16 cellular contexts compared by ENCODE assay signal in the genomic region with DNA sequence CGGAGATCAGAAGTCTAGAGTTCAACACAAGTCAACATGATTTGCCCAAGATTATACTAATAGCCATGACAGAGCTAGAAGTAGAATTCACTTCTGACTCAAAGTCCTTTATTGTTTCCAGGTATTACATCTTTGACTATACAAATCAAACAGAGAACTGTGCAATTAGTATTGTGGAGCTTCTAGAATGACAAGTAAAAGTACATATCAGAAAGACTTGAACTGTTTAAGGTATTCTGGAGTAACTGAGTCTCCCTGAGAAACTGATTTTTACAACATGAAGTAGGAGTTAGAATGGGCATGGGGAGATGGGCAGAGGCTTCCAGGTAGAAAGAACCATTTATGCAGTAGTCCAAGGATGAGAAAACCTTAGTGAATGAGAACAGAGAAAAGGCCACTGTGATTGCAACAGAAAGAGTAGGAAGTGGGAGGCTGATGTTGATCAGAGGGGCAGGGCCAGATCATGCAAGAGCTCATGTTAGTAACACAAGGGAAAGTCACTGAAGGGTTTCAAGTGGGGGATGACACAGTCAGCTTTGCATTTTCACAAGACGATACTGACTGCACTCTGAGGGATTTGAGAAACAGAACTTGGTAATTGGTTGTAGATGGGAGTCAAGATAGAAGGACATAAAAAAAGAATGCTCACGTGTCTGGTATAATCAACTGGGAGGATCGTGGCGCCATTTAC.
DNase-seq lines count a peak whose midpoint lies in the region; ATAC-seq and TF ChIP-seq lines count a peak whose summit lies in the region.
"Had no signal": no experiment of that assay in that cellular context is flagged by ENCODE, and none has a peak within 500 bp of the region (broad histone marks: within the 10 kb centered on the region; RNA-seq: fewer than 3 reads in every experiment).

No MANE protein-coding gene starts in this region.

- WGBS in sigmoid colon, 2 donors = 90 to 92% methylated on average over 5 of the region's 5 CpGs
- 93 to 95% methylated on average over 5 of the region's 5 CpGs for WGBS in heart right ventricle, 2 donors

- TF ChIP-seq EP300 in sigmoid colon (IDR thresholded peaks at IDR 0.05) = no peak

- no peak for TF ChIP-seq CTCF in foreskin fibroblast (IDR thresholded peaks at IDR 0.05; ENCODE audit: low read depth, low read length)
- TF ChIP-seq CTCF in sigmoid colon (IDR thresholded peaks at IDR 0.05) = no peak
- no peak for TF ChIP-seq CTCF in heart right ventricle (IDR thresholded peaks at IDR 0.05)
- no peak for TF ChIP-seq CTCF in Peyer's patch (IDR thresholded peaks at IDR 0.05)

- peak; percentile 66 for ATAC-seq in GM18861 (IDR thresholded peaks at IDR 0.05; ENCODE audit: unreplicated experiment)
- peak; percentile 65 for ATAC-seq in GM21619 (IDR thresholded peaks at IDR 0.05; ENCODE audit: unreplicated experiment)
- peak; percentile 48 for ATAC-seq in HG03558 (IDR thresholded peaks at IDR 0.05; ENCODE audit: extremely low read depth, unreplicated experiment)
- ATAC-seq in HG03196 (IDR thresholded peaks at IDR 0.05; ENCODE audit: unreplicated experiment) = no peak
- ATAC-seq in heart right ventricle = no peak
- ATAC-seq: HCT116, psoas muscle had no signal

- intact Hi-C loops in sigmoid colon (cut with DNase I) (no loop called here), heart right ventricle (cut with DNase I) (loop anchor here in 5 of 10 donors (5.0 to 10.0 kb wide), 2 partner anchors 197 to 200 kb away; no protein-coding TSS in a partner anchor)

- no peaks in the 10 kb centered on the region for H3K9me3 ChIP-seq in sigmoid colon
- H3K9me3 ChIP-seq in heart right ventricle = no peaks in the 10 kb centered on the region
- no peaks in the 10 kb centered on the region for H3K9me3 ChIP-seq in Peyer's patch
- H3K9me3 ChIP-seq: psoas muscle had no signal

- DNase-seq in foreskin fibroblast = peak; percentile 3 to 18
- DNase-seq in sigmoid colon = no peak
- no peak for DNase-seq in heart right ventricle
- DNase-seq in Peyer's patch = no peak
- DNase-seq: activated naive CD4-positive, alpha-beta T cell treated with anti-CD3 and anti-CD28 coated beads for 36 hours; DND-41; effector CD8-positive, alpha-beta T cell; immature natural killer cell; NCI-H2029 treated with DMSO at 0.1 percent for 48 hours; psoas muscle; T-helper 1 cell had no signal

- no peaks in the 10 kb centered on the region for H3K27me3 ChIP-seq in sigmoid colon
- no peaks in the 10 kb centered on the region for H3K27me3 ChIP-seq in heart right ventricle
- no peaks in the 10 kb centered on the region for H3K27me3 ChIP-seq in Peyer's patch

- H3K36me3 ChIP-seq in sigmoid colon (peaks cover 0 to 11% (median 0%) of the 10 kb centered on the region in 4 donors), heart right ventricle (peaks cover 0 to 36% (median 4%) of the 10 kb centered on the region in 9 donors), Peyer's patch (peaks cover 0 to 4% (median 0%) of the 10 kb centered on the region in 3 donors)

- H3K27ac ChIP-seq in sigmoid colon (no peak overlapping the region), heart right ventricle (no peak overlapping the region), Peyer's patch (no peak overlapping the region)
- H3K27ac ChIP-seq: psoas muscle had no signal

- TF ChIP-seq POLR2A in sigmoid colon (IDR thresholded peaks at IDR 0.05) (no peak), Peyer's patch (IDR thresholded peaks at IDR 0.05) (no peak)

- H3K4me1 ChIP-seq in sigmoid colon = no peaks in the 10 kb centered on the region
- H3K4me1 ChIP-seq in heart right ventricle = peaks cover 0 to 18% (median 0%) of the 10 kb centered on the region in 9 donors
- no peaks in the 10 kb centered on the region for H3K4me1 ChIP-seq in Peyer's patch
- H3K4me1 ChIP-seq: psoas muscle had no signal

- H3K4me3 ChIP-seq in foreskin fibroblast (ENCODE audit: low read depth in 1 of 2, low read length in 2 of 2) = no peak overlapping the region
- no peak overlapping the region for H3K4me3 ChIP-seq in sigmoid colon
- no peak overlapping the region for H3K4me3 ChIP-seq in heart right ventricle
- H3K4me3 ChIP-seq in Peyer's patch = no peak overlapping the region
- H3K4me3 ChIP-seq: psoas muscle had no signal

Comparison
In these comparisons a context has a peak if more than half of its experiments do, and no peak if none do; other contexts are left out.
1. ATAC-seq: peak in GM18861 (single experiment), GM21619 (single experiment) and HG03558 (single experiment); none in HG03196 (single experiment) and heart right ventricle (0 of 8).
2. DNase-seq: peak in foreskin fibroblast (2 of 2); none in sigmoid colon (single experiment), heart right ventricle (0 of 2) and Peyer's patch (0 of 3).